ENCODE assay signal across 22 cellular contexts in genomic region chr10:114310346-114310745, GRCh38.
"Had no signal": no experiment of that assay in that cellular context is flagged by ENCODE, and none has a peak within 500 bp of the region (broad histone marks: within the 10 kb centered on the region; RNA-seq: fewer than 3 reads in every experiment).

No MANE protein-coding gene starts in this region.

- ATAC-seq: activated T-cell treated with anti-CD3 and anti-CD28 coated beads, Interleukin-2, amount 50 U/mL, for 4 hours; gastrocnemius medialis; left cardiac atrium; stimulated activated naive CD8-positive, alpha-beta T cell treated with anti-CD3 and anti-CD28 coated beads, Interleukin-15, Interleukin-2, amounts not matched to agents 100 U/mL and 50 U/mL, for 24 hours had no signal

- H3K4me1 ChIP-seq: adrenal gland had no signal

- H3K9me3 ChIP-seq: adrenal gland, ascending aorta, esophagus squamous epithelium, gastrocnemius medialis, thyroid gland had no signal

- H3K36me3 ChIP-seq: adrenal gland, brain microvascular endothelial cell, gastrocnemius medialis had no signal

- H3K27me3 ChIP-seq: adrenal gland, ascending aorta, brain microvascular endothelial cell, dorsolateral prefrontal cortex, esophagus squamous epithelium, gastrocnemius medialis, thyroid gland had no signal

- H3K4me3 ChIP-seq: adrenal gland, ascending aorta, dorsolateral prefrontal cortex, esophagus squamous epithelium, gastrocnemius medialis, thyroid gland had no signal

- DNase-seq: activated CD4-positive, alpha-beta T cell treated with anti-CD3 and anti-CD28 coated beads for 4 hours; activated CD4-positive, alpha-beta T cell treated with anti-CD3 and anti-CD28 coated beads, Interleukin-2, amount 50 U/mL, for 48 hours; activated CD4-positive, CD25-positive, alpha-beta regulatory T cell; activated CD8-positive, alpha-beta memory T cell treated with anti-CD3 and anti-CD28 coated beads, Interleukin-2, amount 50 U/mL, for 48 hours; activated naive CD4-positive, alpha-beta T cell; activated T-cell treated with anti-CD3 and anti-CD28 coated beads, Interleukin-2, amount 50 U/mL, for 4 hours; brain microvascular endothelial cell; central memory CD4-positive, alpha-beta T cell; esophagus squamous epithelium; gastrocnemius medialis; hypothalamus; left cardiac atrium; naive B cell; retina; stimulated activated CD4-positive, alpha-beta T cell treated with anti-CD3 and anti-CD28 coated beads, Interleukin-4, amount 100 ng/mL, for 24 hours; stimulated activated naive CD8-positive, alpha-beta T cell treated with anti-CD3 and anti-CD28 coated beads, Interleukin-15, Interleukin-2, amounts not matched to agents 100 U/mL and 50 U/mL, for 24 hours; substantia nigra; T1000 had no signal

- H3K27ac ChIP-seq: adrenal gland, ascending aorta, brain microvascular endothelial cell, dorsolateral prefrontal cortex, esophagus squamous epithelium, gastrocnemius medialis had no signal
